8 cellular contexts compared by ENCODE assay signal in genomic region chr6:32110632-32111031, GRCh38. TPM values are rescaled to one million over a fixed set of nuclear protein-coding genes. Genes with fewer than 3 reads are reported as not detected.
DNase-seq lines count a peak whose midpoint lies in the region; ATAC-seq and TF ChIP-seq lines count a peak whose summit lies in the region.
"Had no signal": no experiment of that assay in that cellular context is flagged by ENCODE, and none has a peak within 500 bp of the region (broad histone marks: within the 10 kb centered on the region; RNA-seq: fewer than 3 reads in every experiment).

No MANE protein-coding gene starts in this region.

- peak in 1 of 2 donors; percentile 11 for TF ChIP-seq POLR2A in tibial nerve (IDR thresholded peaks at IDR 0.05)

- H3K36me3 ChIP-seq in tibial nerve (peaks cover 0 to 14% (median 2%) of the 10 kb centered on the region in 3 donors), left lung (peaks cover 0 to 17% of the 10 kb centered on the region in 2 donors)

- H3K4me1 ChIP-seq in tibial nerve (peaks cover 0 to 93% (median 72%) of the 10 kb centered on the region in 4 donors), left lung (peaks cover 20 to 57% of the 10 kb centered on the region in 2 donors)

- H3K4me3 ChIP-seq in tibial nerve, result no peak overlapping the region
- H3K4me3 ChIP-seq in left lung, result no peak overlapping the region

- DNase-seq in left cardiac atrium (peak; percentile 63), tibial nerve (ENCODE audit: low spot score in 2 of 2) (no peak), left lung (no peak), DMS153 treated with DMSO at 0.1 percent for 48 hours (lab: John Stamatoyannopoulos, UW; ENCODE audit: unreplicated experiment) (no peak)
- DNase-seq: NCI-H146, WERI-Rb-1 had no signal

- intact Hi-C loops in left cardiac atrium (cut with DNase I) (no loop called here), left lung (cut with DNase I) (no loop called here)

- H3K27me3 ChIP-seq in tibial nerve, result no peaks in the 10 kb centered on the region
- H3K27me3 ChIP-seq in left lung, result peaks cover 0 to 38% of the 10 kb centered on the region in 2 donors

- H3K9me3 ChIP-seq in tibial nerve, result no peaks in the 10 kb centered on the region
- H3K9me3 ChIP-seq in left lung, result no peaks in the 10 kb centered on the region

- ATAC-seq in left cardiac atrium, result no peak
- no peak for ATAC-seq in left lung

- peak in 1 of 2 donors; percentile 41 for TF ChIP-seq EP300 in tibial nerve (IDR thresholded peaks at IDR 0.05)

- WGBS in tibial nerve, 2 donors, result 24 to 30% methylated on average over 4 to 7 of the region's 7 CpGs

- TF ChIP-seq CTCF in tibial nerve (IDR thresholded peaks at IDR 0.05), result no peak
- no peak for TF ChIP-seq CTCF in left lung (IDR thresholded peaks at IDR 0.05)

- H3K27ac ChIP-seq in tibial nerve (peak overlapping the region; percentile 73 to 93 (median 84)), left lung (peak overlapping the region in 1 of 2 donors; percentile 63)
- H3K27ac ChIP-seq: WERI-Rb-1 had no signal

RNA-seq across cellular contexts. Expression of gene TNXB, which starts 1.5 kb away (rescaled TPM):
- total RNA-seq in left cardiac atrium (100 to 1,000 TPM; 143 to 158 TPM), tibial nerve (100 to 1,000 TPM; 231 to 547 (median 297) TPM), left lung (10 to 100 TPM; 44.8 to 78.4 TPM)

RNA-seq across cellular contexts. Expression of gene ATF6B, which starts 17.4 kb away (rescaled TPM):
- total RNA-seq in left cardiac atrium (10 to 100 TPM; 35.4 to 36.2 TPM), tibial nerve (100 to 1,000 TPM in 3 of 4 donors, 10 to 100 TPM in 1; 74.3 to 121 (median 102) TPM), left lung (10 to 100 TPM; 70.7 to 72.1 TPM)

RNA-seq across cellular contexts. Expression of gene FKBPL, which starts 19.5 kb away (rescaled TPM):
- total RNA-seq in left cardiac atrium, result 1 to 10 TPM; 2.6 TPM
- total RNA-seq in tibial nerve, result 1 to 10 TPM; 1.3 to 5.4 (median 3.0) TPM
- total RNA-seq in left lung, result 1 to 10 TPM; 3.6 to 5.3 TPM

RNA-seq across cellular contexts. Expression of gene PRRT1, which starts 41.1 kb away (rescaled TPM):
- total RNA-seq in left cardiac atrium (under 1 TPM; 0.77 to 0.97 TPM), tibial nerve (1 to 10 TPM in 2 of 4 donors, under 1 TPM in 2; 0.21 to 2.7 (median 1.7) TPM), left lung (1 to 10 TPM; 1.0 to 1.6 TPM)
- total RNA-seq: Daoy, renal cortical epithelial cell had no signal

RNA-seq across cellular contexts. Expression of gene PPT2, which starts 43.3 kb away (rescaled TPM):
- total RNA-seq in left cardiac atrium, result 10 to 100 TPM; 20.2 to 29.6 TPM
- total RNA-seq in tibial nerve, result 10 to 100 TPM; 33.0 to 75.2 (median 40.1) TPM
- 10 to 100 TPM in 1 of 2 donors, 1 to 10 TPM in 1; 8.9 to 17.9 TPM for total RNA-seq in left lung
